In genomic region chr2:111689174-111689573, GRCh38 we compare ENCODE assay signal across 27 cellular contexts.
"Had no signal": no experiment of that assay in that cellular context is flagged by ENCODE, and none has a peak within 500 bp of the region (broad histone marks: within the 10 kb centered on the region; RNA-seq: fewer than 3 reads in every experiment).

No MANE protein-coding gene starts in this region.

- H3K9me3 ChIP-seq: gastrocnemius medialis, left lung, lower lobe of right lung, mucosa of descending colon had no signal

- ATAC-seq: effector memory CD8-positive, alpha-beta T cell; esophagus mucosa; gastrocnemius medialis; heart right ventricle; left lung; left ventricle myocardium superior; lower lobe of right lung; mucosa of descending colon had no signal

- H3K36me3 Mint-ChIP-seq: mesothelial cell of epicardium had no signal

- H3K4me3 ChIP-seq: coronary artery, dorsolateral prefrontal cortex, esophagus squamous epithelium, gastrocnemius medialis, heart right ventricle, left lung, lower lobe of right lung, mucosa of descending colon had no signal

- H3K4me3 Mint-ChIP-seq: effector memory CD8-positive, alpha-beta T cell; endodermal cell; mesothelial cell of epicardium had no signal

- H3K27me3 Mint-ChIP-seq: effector memory CD8-positive, alpha-beta T cell had no signal

- H3K4me1 Mint-ChIP-seq: mesothelial cell of epicardium had no signal

- DNase-seq: dermis blood vessel endothelial cell; dorsolateral prefrontal cortex; effector CD8-positive, alpha-beta T cell; effector memory CD8-positive, alpha-beta T cell; endodermal cell; erythroblast; esophagus squamous epithelium; foreskin melanocyte; gastrocnemius medialis; glutamatergic neuron; head of caudate nucleus; heart right ventricle; hippocampal formation; left cardiac atrium; left lung; left ventricle myocardium superior; lower lobe of right lung; mesenchymal stem cell; mucosa of descending colon had no signal

- H3K27ac Mint-ChIP-seq: effector memory CD8-positive, alpha-beta T cell; endodermal cell; mesothelial cell of epicardium had no signal

- H3K36me3 ChIP-seq: esophagus squamous epithelium, gastrocnemius medialis, heart right ventricle, left lung, lower lobe of right lung had no signal

- H3K9me3 Mint-ChIP-seq: effector memory CD8-positive, alpha-beta T cell had no signal

- H3K4me1 ChIP-seq: gastrocnemius medialis, lower lobe of right lung had no signal

- H3K27ac ChIP-seq: coronary artery, dorsolateral prefrontal cortex, epithelial cell of prostate, esophagus squamous epithelium, gastrocnemius medialis, heart right ventricle, left lung, lower lobe of right lung had no signal

- FAIRE-seq: colon, endometrium, islet of Langerhans, keratinocyte had no signal

- H3K27me3 ChIP-seq: dorsolateral prefrontal cortex, esophagus squamous epithelium, gastrocnemius medialis, heart right ventricle, left lung had no signal
